Comparison of ENCODE assay signal across 8 cellular contexts in the genomic region with DNA sequence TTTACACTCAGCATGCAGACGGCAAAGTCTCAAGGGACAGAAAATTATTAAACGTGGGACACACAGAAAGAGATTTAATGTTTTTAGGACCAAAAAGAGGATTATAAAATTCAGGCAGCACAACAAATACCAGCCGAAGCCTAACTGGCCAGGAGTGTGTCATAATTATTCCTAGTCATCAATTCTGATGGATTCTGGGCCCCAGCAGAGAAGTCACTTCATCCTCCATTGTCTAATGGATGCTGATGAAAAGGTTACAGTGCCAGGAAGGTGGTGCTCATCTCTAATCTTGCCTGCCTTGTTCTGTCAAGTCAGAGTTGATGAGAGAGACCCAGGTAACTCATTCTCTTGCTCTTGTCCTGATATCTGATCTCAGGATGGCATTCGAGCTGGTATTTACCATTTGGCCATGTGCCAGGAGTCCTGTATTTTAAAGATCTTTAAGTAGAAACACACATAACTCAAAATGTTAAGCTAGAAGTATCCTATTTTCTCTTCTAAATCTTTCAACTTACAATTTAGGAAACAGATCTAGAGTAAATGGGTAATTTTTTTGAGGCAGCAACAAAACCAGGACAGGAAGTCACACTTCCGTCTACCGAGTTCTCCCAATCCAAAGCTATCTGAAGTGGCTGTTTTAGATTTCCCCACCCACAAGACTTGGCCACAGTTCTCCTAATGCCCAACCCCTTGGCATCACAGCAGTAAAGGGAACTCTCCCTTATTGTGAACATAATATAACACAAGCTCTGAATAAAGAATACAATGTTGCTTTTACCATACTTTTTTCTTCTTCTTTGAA. TPM values are rescaled to one million over a fixed set of nuclear protein-coding genes. Genes with fewer than 3 reads are reported as not detected.
A peak's percentile ranks its signal among the peaks of the same experiment; 100 is the strongest.
DNase-seq lines count a peak whose midpoint lies in the region; ATAC-seq and TF ChIP-seq lines count a peak whose summit lies in the region.

No MANE protein-coding gene starts in this region.

- H3K27me3 Mint-ChIP-seq in dendritic cell treated with granulocyte-macrophage colony-stimulating factor and Interleukin-4, amounts not matched to agents 40 ng/mL and 50 ng/mL, for 4 days = peaks cover 1% of the 10 kb centered on the region

- no peak for TF ChIP-seq EP300 in stomach (IDR thresholded peaks at IDR 0.05)

- TF ChIP-seq POLR2A in stomach (IDR thresholded peaks at IDR 0.05) = no peak

- H3K9me3 ChIP-seq in stomach = no peaks in the 10 kb centered on the region

- intact Hi-C loops in dendritic cell treated with granulocyte-macrophage colony-stimulating factor and Interleukin-4, amounts not matched to agents 40 ng/mL and 50 ng/mL, for 4 days (cut with micrococcal nuclease) = no loop called here
- intact Hi-C loops in stomach (cut with DNase I; ENCODE audit: low total_unique reads) = no loop called here

- WGBS in stomach, 5 donors = 38 to 56% (median 45%) methylated on average over 6 of the region's 6 CpGs

- H3K9me3 Mint-ChIP-seq in dendritic cell treated with granulocyte-macrophage colony-stimulating factor and Interleukin-4, amounts not matched to agents 40 ng/mL and 50 ng/mL, for 4 days = no peaks in the 10 kb centered on the region

- no peak for ATAC-seq in left lobe of liver

- H3K4me1 ChIP-seq in stomach = peaks cover 7 to 26% (median 9%) of the 10 kb centered on the region in 4 donors

- no peak overlapping the region for H3K4me3 ChIP-seq in stomach

- H3K36me3 Mint-ChIP-seq in dendritic cell treated with granulocyte-macrophage colony-stimulating factor and Interleukin-4, amounts not matched to agents 40 ng/mL and 50 ng/mL, for 4 days (ENCODE audit: low read depth) = no peaks in the 10 kb centered on the region

- H3K4me1 Mint-ChIP-seq in dendritic cell treated with granulocyte-macrophage colony-stimulating factor and Interleukin-4, amounts not matched to agents 40 ng/mL and 50 ng/mL, for 4 days (ENCODE audit: low read depth) = peaks cover 23% of the 10 kb centered on the region

- H3K27me3 ChIP-seq in stomach = no peaks in the 10 kb centered on the region

- DNase-seq in NCI-H2171 treated with DMSO at 0.1 percent for 48 hours (lab: John Stamatoyannopoulos, UW) (peak; percentile 53), NCI-H2171 (lab: John Stamatoyannopoulos, UW) (no peak), NCI-H2196 treated with DMSO at 0.1 percent for 48 hours (lab: John Stamatoyannopoulos, UW; ENCODE audit: unreplicated experiment) (peak; percentile 50), stomach (peak; percentile 36), cortex of kidney (lab: John Stamatoyannopoulos, UW) (no peak), left lobe of liver (ENCODE audit: low spot score) (no peak), NCI-H82 (lab: John Stamatoyannopoulos, UW) (no peak)

- H3K27ac Mint-ChIP-seq in dendritic cell treated with granulocyte-macrophage colony-stimulating factor and Interleukin-4, amounts not matched to agents 40 ng/mL and 50 ng/mL, for 4 days = peak overlapping the region; percentile 60

- TF ChIP-seq CTCF in stomach (IDR thresholded peaks at IDR 0.05) = no peak

- no peaks in the 10 kb centered on the region for H3K36me3 ChIP-seq in stomach

- H3K4me3 Mint-ChIP-seq in dendritic cell treated with granulocyte-macrophage colony-stimulating factor and Interleukin-4, amounts not matched to agents 40 ng/mL and 50 ng/mL, for 4 days = no peak overlapping the region

- peak overlapping the region in 2 of 5 donors; percentile 19 to 55 for H3K27ac ChIP-seq in stomach

RNA-seq across cellular contexts. Expression of a gene that starts 50.0 kb away (rescaled TPM):
- total RNA-seq in stomach (10 to 100 TPM in 1 of 5 donors, 1 to 10 TPM in 3, not detected in 1; 3.1 to 20.0 (median 8.9) TPM), left lobe of liver (4.6 TPM)
- 1 to 10 TPM; 1.1 to 6.8 (median 2.5) TPM for polyA plus RNA-seq in stomach

RNA-seq across cellular contexts. Expression of a gene that starts 50.1 kb away (rescaled TPM):
- total RNA-seq in stomach = 10 to 100 TPM in 2 of 5 donors, 1 to 10 TPM in 2, under 1 TPM in 1; 0.58 to 32.3 (median 8.9) TPM
- 10 to 100 TPM in 1 of 3 donors, 1 to 10 TPM in 2; 7.1 to 11.5 (median 9.3) TPM for polyA plus RNA-seq in stomach
- total RNA-seq in left lobe of liver = 23.3 TPM

Comparison
In these comparisons a context has a peak if more than half of its experiments do, and no peak if none do; other contexts are left out.
1. DNase-seq: peak in NCI-H2171 treated with DMSO at 0.1 percent for 48 hours (single experiment), NCI-H2196 treated with DMSO at 0.1 percent for 48 hours (single experiment) and stomach (single experiment); none in NCI-H2171 (single experiment), cortex of kidney (single experiment), left lobe of liver (single experiment) and NCI-H82 (single experiment).